ENCODE assay signal across 12 cellular contexts in the genomic region with DNA sequence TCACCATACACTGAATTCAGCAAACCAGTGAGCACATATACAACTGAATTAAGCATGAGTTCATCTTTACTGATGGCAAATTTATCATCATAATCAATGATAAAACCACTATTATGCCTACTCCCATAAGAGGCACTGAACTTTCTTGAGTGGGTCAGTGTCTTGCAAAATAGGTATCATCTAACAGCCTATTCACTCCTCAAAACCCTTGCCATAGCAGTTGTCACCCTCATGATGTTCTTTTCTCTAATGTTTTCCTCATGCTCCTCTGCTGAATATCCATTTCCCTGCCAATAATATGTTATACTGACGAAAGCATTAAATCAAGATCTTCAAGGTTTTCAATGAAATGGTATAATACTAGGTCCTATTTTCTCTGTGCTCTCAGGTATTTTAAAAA. TPM values are rescaled to one million over a fixed set of nuclear protein-coding genes. Genes with fewer than 3 reads are reported as not detected.
DNase-seq lines count a peak whose midpoint lies in the region; ATAC-seq and TF ChIP-seq lines count a peak whose summit lies in the region.
"Had no signal": no experiment of that assay in that cellular context is flagged by ENCODE, and none has a peak within 500 bp of the region (broad histone marks: within the 10 kb centered on the region; RNA-seq: fewer than 3 reads in every experiment).

No MANE protein-coding gene starts in this region.

- H3K27ac Mint-ChIP-seq in CD8-positive, alpha-beta memory T cell, result peak overlapping the region in 6 of 8 donors; percentile 7 to 81 (median 70)
- H3K27ac Mint-ChIP-seq in GM23338, result no peak overlapping the region; the same call in 1 of the 2 replicates
- H3K27ac Mint-ChIP-seq in brain, result peak overlapping the region in 4 of 5 experiments; percentile 16 to 58 (median 49)
- no peak overlapping the region for H3K27ac Mint-ChIP-seq in neural crest cell (ENCODE audit: unreplicated experiment)

- H3K36me3 Mint-ChIP-seq in CD8-positive, alpha-beta memory T cell, result peaks cover 5 to 28% (median 10%) of the 10 kb centered on the region in 3 donors
- H3K36me3 Mint-ChIP-seq in GM23338 (ENCODE audit: low read depth) (peaks cover 26% of the 10 kb centered on the region), brain (peaks cover 24% of the 10 kb centered on the region), neural crest cell (ENCODE audit: low read depth) (peaks cover 9% of the 10 kb centered on the region)

- TF ChIP-seq CTCF in GM23338 (conservative IDR thresholded peaks at IDR 0.05; ENCODE audit: low read depth in 2 of 2) (no peak), brain (conservative IDR thresholded peaks at IDR 0.05) (no peak), neural crest cell (conservative IDR thresholded peaks at IDR 0.05) (no peak)

- POLR2A ChIA-PET in CD8-positive, alpha-beta memory T cell (lab: Charles Lee), result no interaction called here

- peaks cover 17% of the 10 kb centered on the region for H3K36me3 ChIP-seq in CD8-positive, alpha-beta memory T cell (ENCODE audit: insufficient read depth, low read length)
- peaks cover 18% of the 10 kb centered on the region for H3K36me3 ChIP-seq in GM23338 (ENCODE audit: insufficient read depth)

- no peaks in the 10 kb centered on the region for H3K27me3 Mint-ChIP-seq in CD8-positive, alpha-beta memory T cell
- peaks cover 4% of the 10 kb centered on the region for H3K27me3 Mint-ChIP-seq in GM23338 (ENCODE audit: insufficient read depth, low read depth, poor library complexity)
- peaks cover 7% of the 10 kb centered on the region for H3K27me3 Mint-ChIP-seq in brain
- no peaks in the 10 kb centered on the region for H3K27me3 Mint-ChIP-seq in neural crest cell (ENCODE audit: low read depth)

- H3K4me1 ChIP-seq in CD8-positive, alpha-beta memory T cell (ENCODE audit: insufficient read depth, low read length), result peaks cover 59% of the 10 kb centered on the region
- peaks cover 50% of the 10 kb centered on the region for H3K4me1 ChIP-seq in GM23338 (ENCODE audit: insufficient read depth)

- H3K4me1 Mint-ChIP-seq in CD8-positive, alpha-beta memory T cell, result peaks cover 81 to 94% (median 90%) of the 10 kb centered on the region in 3 donors
- H3K4me1 Mint-ChIP-seq in GM23338 (peaks cover 50% of the 10 kb centered on the region), brain (peaks cover 74% of the 10 kb centered on the region), neural crest cell (peaks cover 71% of the 10 kb centered on the region)

- no peak overlapping the region for H2AFZ ChIP-seq in GM23338

- no peak overlapping the region for H3K27ac ChIP-seq in CD8-positive, alpha-beta memory T cell (ENCODE audit: low read depth, low read length)
- H3K27ac ChIP-seq in GM23338 (ENCODE audit: low read depth), result no peak overlapping the region

- no peaks in the 10 kb centered on the region for H3K9me3 ChIP-seq in CD8-positive, alpha-beta memory T cell (ENCODE audit: low read length)

- peaks cover 80% of the 10 kb centered on the region for H4K20me1 ChIP-seq in GM23338 (replicated peaks; ENCODE audit: insufficient read depth)

- no peaks in the 10 kb centered on the region for H3K9me2 ChIP-seq in GM23338 (ENCODE audit: insufficient read depth)

- H3K9me3 Mint-ChIP-seq in CD8-positive, alpha-beta memory T cell, result no peaks in the 10 kb centered on the region
- H3K9me3 Mint-ChIP-seq in GM23338 (no peaks in the 10 kb centered on the region), brain (no peaks in the 10 kb centered on the region), neural crest cell (no peaks in the 10 kb centered on the region)

- CTCF ChIA-PET in CD8-positive, alpha-beta memory T cell (lab: Charles Lee), result interaction anchor here (1.2 kb wide), 1 partner anchor 26 kb away, joined by 4 read pairs; no protein-coding TSS in a partner anchor

- peak overlapping the region; percentile 57; the same call in 1 of the 2 replicates for H3K4me2 ChIP-seq in GM23338

- no peak overlapping the region for H3K4me3 ChIP-seq in CD8-positive, alpha-beta memory T cell (ENCODE audit: low read length)
- H3K4me3 ChIP-seq in GM23338, result no peak overlapping the region

- ATAC-seq in GM23338, result no peak
- no peak for ATAC-seq in HG02759 (IDR thresholded peaks at IDR 0.05; ENCODE audit: unreplicated experiment)
- ATAC-seq in GM19452 (IDR thresholded peaks at IDR 0.05; ENCODE audit: unreplicated experiment), result no peak

- H3K4me3 Mint-ChIP-seq in CD8-positive, alpha-beta memory T cell, result peak overlapping the region; percentile 12 to 71 (median 59)
- H3K4me3 Mint-ChIP-seq in GM23338, result no peak overlapping the region
- peak overlapping the region in 4 of 5 experiments; percentile 38 to 60 (median 44) for H3K4me3 Mint-ChIP-seq in brain
- H3K4me3 Mint-ChIP-seq in neural crest cell, result peak overlapping the region; percentile 13

- no peaks in the 10 kb centered on the region for H3K27me3 ChIP-seq in CD8-positive, alpha-beta memory T cell (ENCODE audit: insufficient read depth, low read length, poor library complexity, severe bottlenecking)
- no peaks in the 10 kb centered on the region for H3K27me3 ChIP-seq in GM23338 (ENCODE audit: insufficient read depth)

- no peak for DNase-seq in CD8-positive, alpha-beta memory T cell
- DNase-seq in GM23338 (ENCODE audit: low spot score) (no peak), neural crest cell (ENCODE audit: low read depth, low spot score) (no peak)
- DNase-seq in stimulated activated naive CD4-positive, alpha-beta T cell (lab: John Stamatoyannopoulos, UW), result no peak
- DNase-seq: NCI-H1436 treated with DMSO at 0.1 percent for 48 hours, NCI-H524 treated with DMSO at 0.1 percent for 48 hours, retina, RPMI8226, T1000 had no signal

- H3K79me2 ChIP-seq in GM23338 (replicated peaks; ENCODE audit: insufficient read depth), result peaks cover 100% of the 10 kb centered on the region

- H3F3A ChIP-seq in GM23338 (replicated peaks; ENCODE audit: low read depth), result no peaks in the 10 kb centered on the region

TF ChIP-seq in GM23338, 12 proteins besides CTCF, POLR2A, EP300 and RAD21 (continues in another document):
- TF ChIP-seq NANOG (IDR thresholded peaks at IDR 0.05; ENCODE audit: borderline replicate concordance) (no peak), ZNF114 (CRISPR knock-in tag; IDR thresholded peaks at IDR 0.05) (no peak), CREB1 (CRISPR knock-in tag; IDR thresholded peaks at IDR 0.05; ENCODE audit: low read depth) (no peak), EZH2phosphoT487 (IDR thresholded peaks at IDR 0.05; ENCODE audit: unreplicated experiment) (no peak), EZH2 (IDR thresholded peaks at IDR 0.05; ENCODE audit: low read depth, unreplicated experiment) (no peak), ETS1 (IDR thresholded peaks at IDR 0.05) (no peak), JUNB (IDR thresholded peaks at IDR 0.05; ENCODE audit: unreplicated experiment) (no peak)

RNA-seq across cellular contexts. Expression of gene ARGLU1, which starts 5.6 kb away (rescaled TPM):
- total RNA-seq in CD8-positive, alpha-beta memory T cell, result 10 to 100 TPM; 85.8 to 89.0 TPM
- polyA plus RNA-seq in CD8-positive, alpha-beta memory T cell, result 39.2 TPM
- 92.2 and 108 TPM in 2 replicates for total RNA-seq in GM23338 (2014; rRNA removed; shearing (Covaris generic))
- polyA plus RNA-seq in GM23338 (2016; fragmentation: Nextera tagmentation; extraction: Ambion mirVana) (159 and 166 TPM in 2 replicates), brain (ENCODE audit: insufficient read depth, low read depth, low replicate concordance) (10.1 TPM)
- 142 and 148 TPM in 2 replicates for total RNA-seq in neural crest cell

RNA-seq across cellular contexts. Expression of gene EFNB2, which starts 26.8 kb away (rescaled TPM):
- under 1 TPM; 0.11 to 0.22 TPM for total RNA-seq in CD8-positive, alpha-beta memory T cell
- polyA plus RNA-seq in CD8-positive, alpha-beta memory T cell, result 0.05 TPM
- total RNA-seq in GM23338 (2014; rRNA removed; shearing (Covaris generic)), result 8.3 and 10.9 TPM in 2 replicates
- 5.5 and 5.7 TPM in 2 replicates for polyA plus RNA-seq in GM23338 (2016; fragmentation: Nextera tagmentation; extraction: Ambion mirVana)
- polyA plus RNA-seq in brain (ENCODE audit: insufficient read depth, low read depth, low replicate concordance), result 7.3 TPM
- total RNA-seq in neural crest cell, result 79.4 and 83.1 TPM in 2 replicates

Comparison
In these comparisons a context has a peak if more than half of its experiments do, and no peak if none do; other contexts are left out.
1. H3K27ac Mint-ChIP-seq: peak in CD8-positive, alpha-beta memory T cell (6 of 8) and brain (4 of 5); none in GM23338 (single experiment) and neural crest cell (single experiment).